1 cellular context compared by ENCODE assay signal in genomic region chr14:33909380-33910084, GRCh38.
TF ChIP-seq lines count a peak whose summit lies in the region.

No MANE protein-coding gene starts in this region.

TF ChIP-seq in HepG2, 621 proteins besides CTCF, POLR2A, EP300 and RAD21 (continued from another document and continues in another):
- TF ChIP-seq ZNF275 (CRISPR knock-in tag; IDR thresholded peaks at IDR 0.05; ENCODE audit: borderline replicate concordance) (no peak), DRAP1 (CRISPR knock-in tag; IDR thresholded peaks at IDR 0.05) (peak; percentile 60; the same call in 1 of the 2 replicates), ZNF251 (CRISPR knock-in tag; IDR thresholded peaks at IDR 0.05) (no peak), ZNF770 (CRISPR knock-in tag; IDR thresholded peaks at IDR 0.05) (peak; percentile 86), ZNF446 (CRISPR knock-in tag; IDR thresholded peaks at IDR 0.05) (no peak), ZNF496 (CRISPR knock-in tag; IDR thresholded peaks at IDR 0.05; ENCODE audit: insufficient replicate concordance) (no peak), PPARG (CRISPR knock-in tag; conservative IDR thresholded peaks at IDR 0.05) (peak; percentile 84), ZFP36 (IDR thresholded peaks at IDR 0.05; ENCODE audit: borderline replicate concordance, low read depth, low read length, partially characterized antibody) (no peak), ZNF276 (CRISPR knock-in tag; IDR thresholded peaks at IDR 0.05; ENCODE audit: low read depth) (no peak), CERS6 (CRISPR knock-in tag; IDR thresholded peaks at IDR 0.05) (no peak), ATRX (CRISPR knock-in tag; IDR thresholded peaks at IDR 0.05; ENCODE audit: borderline replicate concordance) (no peak), ASH2L (IDR thresholded peaks at IDR 0.05; ENCODE audit: insufficient read length, low read depth, low read length) (peak; percentile 68), ZNF605 (CRISPR knock-in tag; IDR thresholded peaks at IDR 0.05) (peak; percentile 71; the same call in 1 of the 2 replicates), DDIT3 (CRISPR knock-in tag; IDR thresholded peaks at IDR 0.05) (no peak), MTA3 (CRISPR knock-in tag; IDR thresholded peaks at IDR 0.05) (no peak), ZNF83 (CRISPR knock-in tag; IDR thresholded peaks at IDR 0.05; ENCODE audit: borderline replicate concordance) (no peak), ZNF772 (CRISPR knock-in tag; IDR thresholded peaks at IDR 0.05) (peak; percentile 69), AFF4 (CRISPR knock-in tag; IDR thresholded peaks at IDR 0.05) (no peak; the same call in 1 of the 2 replicates), HMGXB4 (CRISPR knock-in tag; IDR thresholded peaks at IDR 0.05; ENCODE audit: borderline replicate concordance in 1 of 2, low read depth in 1 of 2) (peak in 1 of 2 experiments; percentile 67; a peak in 1 of 4 replicates), CBX5 (CRISPR knock-in tag; IDR thresholded peaks at IDR 0.05; ENCODE audit: borderline replicate concordance) (no peak), MXD3 (CRISPR knock-in tag; IDR thresholded peaks at IDR 0.05) (no peak), MAFG (CRISPR knock-in tag; IDR thresholded peaks at IDR 0.05) (no peak), NFYB (CRISPR knock-in tag; IDR thresholded peaks at IDR 0.05) (no peak), HNRNPL (IDR thresholded peaks at IDR 0.05; ENCODE audit: low read depth, low read length) (no peak), ZNF296 (CRISPR knock-in tag; conservative IDR thresholded peaks at IDR 0.05) (no peak), GPN1 (CRISPR knock-in tag; IDR thresholded peaks at IDR 0.05; ENCODE audit: borderline replicate concordance) (no peak), LRRFIP1 (CRISPR knock-in tag; conservative IDR thresholded peaks at IDR 0.05) (no peak), CHCHD3 (CRISPR knock-in tag; IDR thresholded peaks at IDR 0.05) (no peak), TFAP4 (IDR thresholded peaks at IDR 0.05; ENCODE audit: borderline replicate concordance, low read depth) (peak; percentile 98), ZNF704 (CRISPR knock-in tag; IDR thresholded peaks at IDR 0.05; ENCODE audit: borderline replicate concordance) (no peak), FOXC1 (CRISPR knock-in tag; IDR thresholded peaks at IDR 0.05; ENCODE audit: borderline replicate concordance) (peak; percentile 78), ZNF777 (CRISPR knock-in tag; IDR thresholded peaks at IDR 0.05) (no peak), ZNF737 (CRISPR knock-in tag; IDR thresholded peaks at IDR 0.05; ENCODE audit: borderline replicate concordance) (no peak), TBX3 (IDR thresholded peaks at IDR 0.05; ENCODE audit: borderline replicate concordance) (peak; percentile 72; the same call in 1 of the 2 replicates), GTF3A (CRISPR knock-in tag; conservative IDR thresholded peaks at IDR 0.05) (no peak), ATF7-NPFF (CRISPR knock-in tag; IDR thresholded peaks at IDR 0.05; ENCODE audit: low read depth) (no peak), ZBTB43 (CRISPR knock-in tag; conservative IDR thresholded peaks at IDR 0.05) (peak; percentile 89), ZNF441 (CRISPR knock-in tag; IDR thresholded peaks at IDR 0.05; ENCODE audit: borderline replicate concordance) (peak; percentile 24; the same call in 1 of the 2 replicates)
